ENCODE assay signal across 20 cellular contexts in genomic region chr22:23753371-23753770, GRCh38. TPM values are rescaled to one million over a fixed set of nuclear protein-coding genes. Genes with fewer than 3 reads are reported as not detected.
DNase-seq lines count a peak whose midpoint lies in the region; ATAC-seq and TF ChIP-seq lines count a peak whose summit lies in the region.
"Had no signal": no experiment of that assay in that cellular context is flagged by ENCODE, and none has a peak within 500 bp of the region (broad histone marks: within the 10 kb centered on the region; RNA-seq: fewer than 3 reads in every experiment).

No MANE protein-coding gene starts in this region.

- dilution Hi-C loops in IMR-90 (cut with HindIII; ENCODE audit: low sequenced_read_pairs, unreplicated experiment) = no loop called here

- WGBS in IMR-90 (ENCODE audit: extremely low coverage in 2 of 2, insufficient read length in 1 of 2), 2 experiments = 50% methylated on average over 1 of the region's 2 CpGs; no CpG with 5 or more reads in 1 of the 2 experiments

- CTCF ChIA-PET in IMR-90 (lab: Yijun Ruan, JAX) = no interaction called here

- DNase-seq in CD4-positive, CD25-positive, alpha-beta regulatory T cell = no peak
- DNase-seq in IMR-90 (no peak), mesothelial cell of epicardium (ENCODE audit: low spot score in 2 of 2, unreplicated experiment in 2 of 2) (no peak), retina (no peak), GM13976 (ENCODE audit: low spot score) (no peak)
- no peak for DNase-seq in stimulated activated CD4-positive, alpha-beta T cell treated with anti-CD3 and anti-CD28 coated beads, Interleukin-4, amount 100 ng/mL, for 24 hours
- DNase-seq: ACHN; activated CD4-positive, alpha-beta memory T cell treated with anti-CD3 and anti-CD28 coated beads, Interleukin-2, amount 10 ng/mL, durations not matched to agents 7 days and 5 days; activated naive CD8-positive, alpha-beta T cell treated with anti-CD3 and anti-CD28 coated beads, Interleukin-2, amount 10 ng/mL, durations not matched to agents 7 days and 5 days; activated T-cell treated with anti-CD3 and anti-CD28 coated beads, Interleukin-2, amount 50 U/mL, for 72 hours; left ventricle myocardium superior; NCI-H146; NCI-H2227 treated with DMSO at 0.1 percent for 48 hours; stomach; T-helper 1 cell had no signal

- in situ Hi-C loops in IMR-90 (cut with MboI; ENCODE audit: low sequenced_read_pairs) (no loop called here), GM13976 (cut with MboI; ENCODE audit: low sequenced_read_pairs, unreplicated experiment) (no loop called here)

- POLR2A ChIA-PET in IMR-90 (lab: Charles Lee; ENCODE audit: unreplicated experiment) = no interaction called here

- H3K18ac ChIP-seq in IMR-90 (ENCODE audit: low read depth, low read length) = no peak overlapping the region

- no peak for TF ChIP-seq RAD21 in IMR-90 (IDR thresholded peaks at IDR 0.05; ENCODE audit: low read length)

- H4K91ac ChIP-seq in IMR-90 (ENCODE audit: insufficient read depth, low read depth, low read length) = no peak overlapping the region

- H2AK9ac ChIP-seq in IMR-90 (replicated peaks; ENCODE audit: low read depth, low read length, poor library complexity) = peak overlapping the region; percentile 24

- H3K56ac ChIP-seq in IMR-90 (ENCODE audit: extremely low read depth, insufficient read depth, low read length) = no peak overlapping the region

- H3K4ac ChIP-seq in IMR-90 (ENCODE audit: low read depth, low read length) = no peak overlapping the region

- peaks cover 12% of the 10 kb centered on the region for H3K27me3 Mint-ChIP-seq in CD4-positive, CD25-positive, alpha-beta regulatory T cell
- H3K27me3 Mint-ChIP-seq in mesothelial cell of epicardium (ENCODE audit: low read depth) = no peaks in the 10 kb centered on the region

- H3K4me1 ChIP-seq in CD4-positive, CD25-positive, alpha-beta regulatory T cell (ENCODE audit: control insufficient read depth, insufficient read depth, low read length, poor library complexity, severe bottlenecking) = peaks cover 14% of the 10 kb centered on the region
- peaks cover 4% of the 10 kb centered on the region for H3K4me1 ChIP-seq in IMR-90 (ENCODE audit: control insufficient read depth, insufficient read depth, low read length)

- H3K9me3 ChIP-seq in CD4-positive, CD25-positive, alpha-beta regulatory T cell (ENCODE audit: control insufficient read depth in 2 of 2, low read length in 2 of 2) = no peaks in the 10 kb centered on the region
- no peaks in the 10 kb centered on the region for H3K9me3 ChIP-seq in IMR-90 (ENCODE audit: control insufficient read depth, insufficient read depth, low read length)
- H3K9me3 ChIP-seq: HAP-1, stomach, vagina had no signal

- no peak overlapping the region for H2BK120ac ChIP-seq in IMR-90 (ENCODE audit: low read depth, low read length)

- TF ChIP-seq CTCF in IMR-90 (conservative IDR thresholded peaks at IDR 0.05; ENCODE audit: low read depth, low read length) (no peak), mesothelial cell of epicardium (IDR thresholded peaks at IDR 0.05; ENCODE audit: unreplicated experiment) (no peak), GM13976 (IDR thresholded peaks at IDR 0.05; ENCODE audit: borderline replicate concordance, control extremely low read depth, extremely low read depth, insufficient read depth, missing control alignments) (no peak)

- no peaks in the 10 kb centered on the region for H3K9me3 Mint-ChIP-seq in CD4-positive, CD25-positive, alpha-beta regulatory T cell
- no peaks in the 10 kb centered on the region for H3K9me3 Mint-ChIP-seq in mesothelial cell of epicardium
- H3K9me3 Mint-ChIP-seq: activated CD4-positive, alpha-beta memory T cell treated with anti-CD3 and anti-CD28 coated beads, Interleukin-2, amount 10 ng/mL, durations not matched to agents 7 days and 5 days; activated naive CD8-positive, alpha-beta T cell treated with anti-CD3 and anti-CD28 coated beads, Interleukin-2, amount 10 ng/mL, durations not matched to agents 7 days and 5 days; activated T-cell treated with anti-CD3 and anti-CD28 coated beads, Interleukin-2, amount 50 U/mL, for 72 hours had no signal

- no peak overlapping the region for H2BK20ac ChIP-seq in IMR-90 (ENCODE audit: low read depth, low read length)

- H3K9ac ChIP-seq in IMR-90 (ENCODE audit: low read depth, low read length) = no peak overlapping the region

- H2BK5ac ChIP-seq in IMR-90 (ENCODE audit: low read depth, low read length, poor library complexity, severe bottlenecking) = no peak overlapping the region

- no peak overlapping the region for H3K27ac Mint-ChIP-seq in CD4-positive, CD25-positive, alpha-beta regulatory T cell
- H3K27ac Mint-ChIP-seq in mesothelial cell of epicardium = peak overlapping the region; percentile 9
- H3K27ac Mint-ChIP-seq: activated CD4-positive, alpha-beta memory T cell treated with anti-CD3 and anti-CD28 coated beads, Interleukin-2, amount 10 ng/mL, durations not matched to agents 7 days and 5 days; activated naive CD8-positive, alpha-beta T cell treated with anti-CD3 and anti-CD28 coated beads, Interleukin-2, amount 10 ng/mL, durations not matched to agents 7 days and 5 days; activated T-cell treated with anti-CD3 and anti-CD28 coated beads, Interleukin-2, amount 50 U/mL, for 72 hours had no signal

- TF ChIP-seq POLR2A in IMR-90 (IDR thresholded peaks at IDR 0.05; ENCODE audit: low read depth, low read length) = no peak

- intact Hi-C loops in IMR-90 (cut with micrococcal nuclease) = no loop called here

- H4K8ac ChIP-seq in IMR-90 (ENCODE audit: low read depth in 2 of 2, low read length in 2 of 2) = no peak overlapping the region

- no peak overlapping the region for H2AFZ ChIP-seq in IMR-90 (replicated peaks; ENCODE audit: low read length, poor library complexity)

- no peak for ATAC-seq in CD4-positive, CD25-positive, alpha-beta regulatory T cell (ENCODE audit: low read depth in 2 of 2)
- ATAC-seq in IMR-90 (ENCODE audit: low read depth) = no peak
- ATAC-seq: activated T-cell treated with anti-CD3 and anti-CD28 coated beads, Interleukin-2, amount 50 U/mL, for 72 hours; left ventricle myocardium superior had no signal

- H2BK15ac ChIP-seq in IMR-90 (ENCODE audit: low read depth, low read length) = no peak overlapping the region

- BruUV-seq in IMR-90 (replicated peaks; lab: Mats Ljungman, UMichigan) = no TSS peak

- H3K4me3 Mint-ChIP-seq in CD4-positive, CD25-positive, alpha-beta regulatory T cell = peak overlapping the region in 3 of 4 donors; percentile 24 to 77 (median 60)
- peak overlapping the region; percentile 13 for H3K4me3 Mint-ChIP-seq in mesothelial cell of epicardium
- H3K4me3 Mint-ChIP-seq: activated CD4-positive, alpha-beta memory T cell treated with anti-CD3 and anti-CD28 coated beads, Interleukin-2, amount 10 ng/mL, durations not matched to agents 7 days and 5 days; activated naive CD8-positive, alpha-beta T cell treated with anti-CD3 and anti-CD28 coated beads, Interleukin-2, amount 10 ng/mL, durations not matched to agents 7 days and 5 days had no signal

- H3K14ac ChIP-seq in IMR-90 (replicated peaks; ENCODE audit: low read depth, low read length) = no peak overlapping the region

- no peak overlapping the region for H3K4me3 ChIP-seq in CD4-positive, CD25-positive, alpha-beta regulatory T cell (ENCODE audit: low read depth, low read length)
- H3K4me3 ChIP-seq in IMR-90 (ENCODE audit: insufficient read depth, low read depth, low read length) = no peak overlapping the region
- H3K4me3 ChIP-seq: HAP-1, stomach, vagina had no signal

- H3K23ac ChIP-seq in IMR-90 (ENCODE audit: low read depth, low read length) = no peak overlapping the region

- H4K20me1 ChIP-seq in IMR-90 (ENCODE audit: insufficient read depth, low read length) = no peaks in the 10 kb centered on the region

- no peaks in the 10 kb centered on the region for H3K36me3 ChIP-seq in CD4-positive, CD25-positive, alpha-beta regulatory T cell (ENCODE audit: control insufficient read depth, insufficient read depth, low read length)
- H3K36me3 ChIP-seq in IMR-90 (ENCODE audit: control insufficient read depth, insufficient read depth, low read length) = no peaks in the 10 kb centered on the region
- H3K36me3 ChIP-seq: HAP-1, stomach, vagina had no signal

- H3K9me1 ChIP-seq in IMR-90 (ENCODE audit: insufficient read depth, low read length) = peaks cover 5% of the 10 kb centered on the region

- H4K5ac ChIP-seq in IMR-90 (ENCODE audit: low read depth, low read length) = no peak overlapping the region

- no peak overlapping the region for H2AK5ac ChIP-seq in IMR-90 (ENCODE audit: low read depth, low read length)

- no peak overlapping the region for H3K27ac ChIP-seq in CD4-positive, CD25-positive, alpha-beta regulatory T cell (ENCODE audit: insufficient read depth, low read length, poor library complexity, severe bottlenecking)
- no peak overlapping the region for H3K27ac ChIP-seq in IMR-90 (ENCODE audit: insufficient read depth, low read length)
- H3K27ac ChIP-seq: stomach, vagina had no signal

- H3K79me1 ChIP-seq in IMR-90 (ENCODE audit: low read depth in 1 of 2, low read length in 2 of 2) = peaks cover 8 to 14% of the 10 kb centered on the region in 2 experiments; a peak in 3 of 4 replicates

- no peaks in the 10 kb centered on the region for H3K27me3 ChIP-seq in CD4-positive, CD25-positive, alpha-beta regulatory T cell (ENCODE audit: control insufficient read depth, insufficient read depth, low read length)
- 0 out of 2 replicates have a peak, but pooled peaks cover 1% of the 10 kb centered on the region for H3K27me3 ChIP-seq in IMR-90 (ENCODE audit: control insufficient read depth, insufficient read depth, low read length)
- H3K27me3 ChIP-seq: stomach, vagina had no signal

- H3K4me2 ChIP-seq in IMR-90 (ENCODE audit: low read depth, low read length) = no peak overlapping the region

- peaks cover 0 to 15% (median 10%) of the 10 kb centered on the region in 4 donors for H3K4me1 Mint-ChIP-seq in CD4-positive, CD25-positive, alpha-beta regulatory T cell
- peaks cover 18% of the 10 kb centered on the region for H3K4me1 Mint-ChIP-seq in mesothelial cell of epicardium

- peaks cover 5% of the 10 kb centered on the region for H3K36me3 Mint-ChIP-seq in CD4-positive, CD25-positive, alpha-beta regulatory T cell
- no peaks in the 10 kb centered on the region for H3K36me3 Mint-ChIP-seq in mesothelial cell of epicardium

RNA-seq across cellular contexts. Expression of gene VPREB3, which starts 0.9 kb away (rescaled TPM):
- total RNA-seq in CD4-positive, CD25-positive, alpha-beta regulatory T cell = 0.89 TPM
- polyA plus RNA-seq in CD4-positive, CD25-positive, alpha-beta regulatory T cell = 1 to 10 TPM in 2 of 4 donors, under 1 TPM in 1, not detected in 1; 0.74 to 4.5 (median 2.1) TPM
- total RNA-seq in IMR-90 (2012; rRNA removed) (not detected in 2 replicates), mesothelial cell of epicardium (0.52 TPM in 1 of 3 replicates, not detected in the others)
- not detected in 2 replicates for polyA plus RNA-seq in IMR-90 (2012; rRNA removed)
- not detected in 2 replicates for polyA plus RNA-seq in IMR-90 (2012; cell fraction: cytosol; rRNA removed)
- polyA plus RNA-seq in IMR-90 (2012; cell fraction: nucleus; rRNA removed; ENCODE audit: low replicate concordance) = not detected in 2 replicates
- total RNA-seq: activated CD4-positive, alpha-beta memory T cell treated with anti-CD3 and anti-CD28 coated beads, Interleukin-2, amount 10 ng/mL, durations not matched to agents 7 days and 5 days; activated naive CD8-positive, alpha-beta T cell treated with anti-CD3 and anti-CD28 coated beads, Interleukin-2, amount 10 ng/mL, durations not matched to agents 7 days and 5 days; glomerular endothelial cell; HT1080; pulmonary artery endothelial cell; stomach; vagina had no signal

RNA-seq across cellular contexts. Expression of gene ZNF70, which starts 2.5 kb away (rescaled TPM):
- 2.0 TPM for total RNA-seq in CD4-positive, CD25-positive, alpha-beta regulatory T cell
- under 1 TPM; 0.06 to 0.49 (median 0.27) TPM for polyA plus RNA-seq in CD4-positive, CD25-positive, alpha-beta regulatory T cell
- total RNA-seq in IMR-90 (2012; rRNA removed) (3.9 and 4.3 TPM in 2 replicates), mesothelial cell of epicardium (17.8 to 18.7 TPM (median 18.2 TPM) in 3 replicates)
- 1.8 and 2.3 TPM in 2 replicates for polyA plus RNA-seq in IMR-90 (2012; rRNA removed)
- polyA plus RNA-seq in IMR-90 (2012; cell fraction: cytosol; rRNA removed) = 0.92 and 1.1 TPM in 2 replicates
- 2.0 and 2.7 TPM in 2 replicates for polyA plus RNA-seq in IMR-90 (2012; cell fraction: nucleus; rRNA removed; ENCODE audit: low replicate concordance)

RNA-seq across cellular contexts. Expression of gene C22orf15, which starts 9.4 kb away (rescaled TPM):
- total RNA-seq in CD4-positive, CD25-positive, alpha-beta regulatory T cell = 0.96 TPM
- polyA plus RNA-seq in CD4-positive, CD25-positive, alpha-beta regulatory T cell = 1 to 10 TPM in 1 of 4 donors, under 1 TPM in 3; 0.76 to 1.6 (median 0.85) TPM
- total RNA-seq in IMR-90 (2012; rRNA removed) (1.7 and 2.3 TPM in 2 replicates), mesothelial cell of epicardium (0.36 to 0.82 TPM (median 0.52 TPM) in 3 replicates)
- 3.1 and 3.5 TPM in 2 replicates for polyA plus RNA-seq in IMR-90 (2012; rRNA removed)
- 4.2 and 4.6 TPM in 2 replicates for polyA plus RNA-seq in IMR-90 (2012; cell fraction: cytosol; rRNA removed)
- 7.1 and 11.0 TPM in 2 replicates for polyA plus RNA-seq in IMR-90 (2012; cell fraction: nucleus; rRNA removed; ENCODE audit: low replicate concordance)
- total RNA-seq: left ventricle myocardium superior, stomach, vagina had no signal

RNA-seq across cellular contexts. Expression of gene CHCHD10, which starts 14.4 kb away (rescaled TPM):
- total RNA-seq in CD4-positive, CD25-positive, alpha-beta regulatory T cell = 30.6 TPM
- polyA plus RNA-seq in CD4-positive, CD25-positive, alpha-beta regulatory T cell = 10 to 100 TPM; 16.3 to 31.7 (median 19.8) TPM
- total RNA-seq in IMR-90 (2012; rRNA removed) (1.4 and 2.2 TPM in 2 replicates), mesothelial cell of epicardium (56.6 to 61.9 TPM (median 61.8 TPM) in 3 replicates)
- 10.8 and 11.2 TPM in 2 replicates for polyA plus RNA-seq in IMR-90 (2012; rRNA removed)
- polyA plus RNA-seq in IMR-90 (2012; cell fraction: cytosol; rRNA removed) = 3.3 and 4.8 TPM in 2 replicates
- 1.6 and 4.7 TPM in 2 replicates for polyA plus RNA-seq in IMR-90 (2012; cell fraction: nucleus; rRNA removed; ENCODE audit: low replicate concordance)
- total RNA-seq: HT1080 had no signal

RNA-seq across cellular contexts. Expression of gene MMP11, which starts 19.3 kb away (rescaled TPM):
- 0.52 TPM for total RNA-seq in CD4-positive, CD25-positive, alpha-beta regulatory T cell
- 1 to 10 TPM in 2 of 4 donors, under 1 TPM in 1, not detected in 1; 0.99 to 1.7 (median 1.0) TPM for polyA plus RNA-seq in CD4-positive, CD25-positive, alpha-beta regulatory T cell
- total RNA-seq in IMR-90 (2012; rRNA removed) (1.4 and 2.2 TPM in 2 replicates), mesothelial cell of epicardium (510 to 566 TPM (median 528 TPM) in 3 replicates)
- 5.9 and 6.0 TPM in 2 replicates for polyA plus RNA-seq in IMR-90 (2012; rRNA removed)
- polyA plus RNA-seq in IMR-90 (2012; cell fraction: cytosol; rRNA removed) = 6.5 and 10.3 TPM in 2 replicates
- 5.3 and 10.6 TPM in 2 replicates for polyA plus RNA-seq in IMR-90 (2012; cell fraction: nucleus; rRNA removed; ENCODE audit: low replicate concordance)
- total RNA-seq: HT1080 had no signal
